ENCODE assay signal across 1 cellular context in the genomic region with DNA sequence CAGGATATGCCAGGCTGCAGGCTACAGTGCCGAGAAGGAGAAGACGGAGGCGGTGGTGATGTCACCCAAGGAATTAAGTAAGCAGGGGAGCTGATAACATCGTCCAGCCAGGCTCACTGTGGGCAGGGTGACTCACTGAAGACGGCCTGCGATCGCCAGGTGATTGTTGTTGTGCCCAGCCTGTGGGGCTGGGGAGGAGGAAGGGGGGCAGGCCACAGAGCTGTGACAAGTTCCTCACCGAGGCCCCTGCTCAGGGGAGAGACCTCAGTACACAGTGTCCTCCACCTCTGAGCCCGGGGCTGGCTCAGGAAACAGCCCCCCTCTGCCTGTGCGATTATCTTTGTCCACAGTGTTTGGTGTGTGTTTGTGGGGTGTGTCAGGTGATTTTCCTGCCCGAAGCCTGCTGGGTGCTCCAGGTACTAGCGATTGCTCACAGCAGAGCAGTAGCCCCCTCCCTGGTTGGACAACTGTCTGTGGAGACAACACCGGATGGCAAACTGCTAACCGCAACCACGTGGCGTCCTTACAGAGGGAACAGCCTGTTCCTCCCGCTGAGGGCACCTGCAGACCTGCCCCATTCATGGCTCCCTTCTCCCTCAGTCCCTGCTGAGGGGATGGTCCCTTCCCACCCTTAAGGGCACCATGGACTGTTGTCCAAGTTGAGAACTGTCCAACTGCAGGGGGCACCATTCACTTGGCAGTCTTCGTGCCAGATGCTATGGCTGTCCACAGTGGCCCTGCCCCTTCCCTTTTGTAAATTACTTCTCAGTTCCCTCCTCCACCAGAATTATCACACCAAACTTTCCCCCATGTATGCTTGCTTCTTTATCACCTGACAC.
TF ChIP-seq lines count a peak whose summit lies in the region.

No MANE protein-coding gene starts in this region.

TF ChIP-seq in HepG2, 621 proteins besides CTCF, POLR2A, EP300 and RAD21 (continued from another document and continues in another):
- TF ChIP-seq, protein P1, sequence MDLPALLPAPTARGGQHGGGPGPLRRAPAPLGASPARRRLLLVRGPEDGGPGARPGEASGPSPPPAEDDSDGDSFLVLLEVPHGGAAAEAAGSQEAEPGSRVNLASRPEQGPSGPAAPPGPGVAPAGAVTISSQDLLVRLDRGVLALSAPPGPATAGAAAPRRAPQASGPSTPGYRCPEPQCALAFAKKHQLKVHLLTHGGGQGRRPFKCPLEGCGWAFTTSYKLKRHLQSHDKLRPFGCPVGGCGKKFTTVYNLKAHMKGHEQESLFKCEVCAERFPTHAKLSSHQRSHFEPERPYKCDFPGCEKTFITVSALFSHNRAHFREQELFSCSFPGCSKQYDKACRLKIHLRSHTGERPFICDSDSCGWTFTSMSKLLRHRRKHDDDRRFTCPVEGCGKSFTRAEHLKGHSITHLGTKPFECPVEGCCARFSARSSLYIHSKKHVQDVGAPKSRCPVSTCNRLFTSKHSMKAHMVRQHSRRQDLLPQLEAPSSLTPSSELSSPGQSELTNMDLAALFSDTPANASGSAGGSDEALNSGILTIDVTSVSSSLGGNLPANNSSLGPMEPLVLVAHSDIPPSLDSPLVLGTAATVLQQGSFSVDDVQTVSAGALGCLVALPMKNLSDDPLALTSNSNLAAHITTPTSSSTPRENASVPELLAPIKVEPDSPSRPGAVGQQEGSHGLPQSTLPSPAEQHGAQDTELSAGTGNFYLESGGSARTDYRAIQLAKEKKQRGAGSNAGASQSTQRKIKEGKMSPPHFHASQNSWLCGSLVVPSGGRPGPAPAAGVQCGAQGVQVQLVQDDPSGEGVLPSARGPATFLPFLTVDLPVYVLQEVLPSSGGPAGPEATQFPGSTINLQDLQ (CRISPR knock-in tag; IDR thresholded peaks at IDR 0.05) = peak; percentile 86
- TF ChIP-seq, protein P2, sequence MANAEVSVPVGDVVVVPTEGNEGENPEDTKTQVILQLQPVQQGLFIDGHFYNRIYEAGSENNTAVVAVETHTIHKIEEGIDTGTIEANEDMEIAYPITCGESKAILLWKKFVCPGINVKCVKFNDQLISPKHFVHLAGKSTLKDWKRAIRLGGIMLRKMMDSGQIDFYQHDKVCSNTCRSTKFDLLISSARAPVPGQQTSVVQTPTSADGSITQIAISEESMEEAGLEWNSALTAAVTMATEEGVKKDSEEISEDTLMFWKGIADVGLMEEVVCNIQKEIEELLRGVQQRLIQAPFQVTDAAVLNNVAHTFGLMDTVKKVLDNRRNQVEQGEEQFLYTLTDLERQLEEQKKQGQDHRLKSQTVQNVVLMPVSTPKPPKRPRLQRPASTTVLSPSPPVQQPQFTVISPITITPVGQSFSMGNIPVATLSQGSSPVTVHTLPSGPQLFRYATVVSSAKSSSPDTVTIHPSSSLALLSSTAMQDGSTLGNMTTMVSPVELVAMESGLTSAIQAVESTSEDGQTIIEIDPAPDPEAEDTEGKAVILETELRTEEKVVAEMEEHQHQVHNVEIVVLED (CRISPR knock-in tag; IDR thresholded peaks at IDR 0.05; ENCODE audit: borderline replicate concordance) = peak; percentile 32; the same call in 1 of the 2 replicates
- no peak for TF ChIP-seq ZNF644 (CRISPR knock-in tag; IDR thresholded peaks at IDR 0.05; ENCODE audit: low read depth)
- TF ChIP-seq, protein P3, sequence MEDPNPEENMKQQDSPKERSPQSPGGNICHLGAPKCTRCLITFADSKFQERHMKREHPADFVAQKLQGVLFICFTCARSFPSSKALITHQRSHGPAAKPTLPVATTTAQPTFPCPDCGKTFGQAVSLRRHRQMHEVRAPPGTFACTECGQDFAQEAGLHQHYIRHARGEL (CRISPR knock-in tag; IDR thresholded peaks at IDR 0.05) = no peak
- TF ChIP-seq RBM39 (IDR thresholded peaks at IDR 0.05; ENCODE audit: low read depth, low read length, poor library complexity, severe bottlenecking) = peak; percentile 71
- no peak for TF ChIP-seq ZFYVE20 (CRISPR knock-in tag; IDR thresholded peaks at IDR 0.05; ENCODE audit: borderline replicate concordance, low read depth)
- no peak for TF ChIP-seq NR2F6 (IDR thresholded peaks at IDR 0.05)
- TF ChIP-seq NR2F6 (CRISPR knock-in tag; IDR thresholded peaks at IDR 0.05) = 0 out of 2 replicates have a peak, but pooled peaks have one; percentile 20
- no peak for TF ChIP-seq ATF1 (CRISPR knock-in tag; IDR thresholded peaks at IDR 0.05)
- TF ChIP-seq ZNF562 (CRISPR knock-in tag; IDR thresholded peaks at IDR 0.05; ENCODE audit: borderline replicate concordance) = no peak
- TF ChIP-seq, protein P4, sequence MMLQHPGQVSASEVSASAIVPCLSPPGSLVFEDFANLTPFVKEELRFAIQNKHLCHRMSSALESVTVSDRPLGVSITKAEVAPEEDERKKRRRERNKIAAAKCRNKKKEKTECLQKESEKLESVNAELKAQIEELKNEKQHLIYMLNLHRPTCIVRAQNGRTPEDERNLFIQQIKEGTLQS (CRISPR knock-in tag; IDR thresholded peaks at IDR 0.05) = peak; percentile 92
- TF ChIP-seq, protein P5, sequence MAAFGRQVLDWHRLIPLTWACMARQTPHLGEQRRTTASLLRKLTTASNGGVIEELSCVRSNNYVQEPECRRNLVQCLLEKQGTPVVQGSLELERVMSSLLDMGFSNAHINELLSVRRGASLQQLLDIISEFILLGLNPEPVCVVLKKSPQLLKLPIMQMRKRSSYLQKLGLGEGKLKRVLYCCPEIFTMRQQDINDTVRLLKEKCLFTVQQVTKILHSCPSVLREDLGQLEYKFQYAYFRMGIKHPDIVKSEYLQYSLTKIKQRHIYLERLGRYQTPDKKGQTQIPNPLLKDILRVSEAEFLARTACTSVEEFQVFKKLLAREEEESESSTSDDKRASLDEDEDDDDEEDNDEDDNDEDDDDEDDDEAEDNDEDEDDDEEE (CRISPR knock-in tag; IDR thresholded peaks at IDR 0.05) = peak; percentile 69; the same call in 1 of the 2 replicates
- TF ChIP-seq, protein P6, sequence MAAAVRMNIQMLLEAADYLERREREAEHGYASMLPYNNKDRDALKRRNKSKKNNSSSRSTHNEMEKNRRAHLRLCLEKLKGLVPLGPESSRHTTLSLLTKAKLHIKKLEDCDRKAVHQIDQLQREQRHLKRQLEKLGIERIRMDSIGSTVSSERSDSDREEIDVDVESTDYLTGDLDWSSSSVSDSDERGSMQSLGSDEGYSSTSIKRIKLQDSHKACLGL (CRISPR knock-in tag; IDR thresholded peaks at IDR 0.05) = peak; percentile 17; the same call in 1 of the 2 replicates
- TF ChIP-seq DNMT1 (CRISPR knock-in tag; IDR thresholded peaks at IDR 0.05) = peak; percentile 77; the same call in 1 of the 2 replicates
- TF ChIP-seq ZNF761 (CRISPR knock-in tag; conservative IDR thresholded peaks at IDR 0.05) = no peak
- peak; percentile 95 for TF ChIP-seq FOSL2 (CRISPR knock-in tag; IDR thresholded peaks at IDR 0.05)
- TF ChIP-seq MEIS1 (CRISPR knock-in tag; IDR thresholded peaks at IDR 0.05; ENCODE audit: borderline replicate concordance) = 0 out of 2 replicates have a peak, but pooled peaks have one; percentile 3
- TF ChIP-seq MYNN (CRISPR knock-in tag; IDR thresholded peaks at IDR 0.05; ENCODE audit: low read depth) = no peak; the same call in 1 of the 2 replicates
- TF ChIP-seq YY1 (IDR thresholded peaks at IDR 0.05; ENCODE audit: insufficient read depth, insufficient replicate concordance, low read depth, low read length) = no peak
- no peak for TF ChIP-seq CC2D1A (CRISPR knock-in tag; IDR thresholded peaks at IDR 0.05)
- peak; percentile 96 for TF ChIP-seq SMC3 (IDR thresholded peaks at IDR 0.05; ENCODE audit: low read length)
- TF ChIP-seq ZNF670 (CRISPR knock-in tag; IDR thresholded peaks at IDR 0.05; ENCODE audit: borderline replicate concordance) = no peak; the same call in 1 of the 2 replicates
- TF ChIP-seq, protein P7, sequence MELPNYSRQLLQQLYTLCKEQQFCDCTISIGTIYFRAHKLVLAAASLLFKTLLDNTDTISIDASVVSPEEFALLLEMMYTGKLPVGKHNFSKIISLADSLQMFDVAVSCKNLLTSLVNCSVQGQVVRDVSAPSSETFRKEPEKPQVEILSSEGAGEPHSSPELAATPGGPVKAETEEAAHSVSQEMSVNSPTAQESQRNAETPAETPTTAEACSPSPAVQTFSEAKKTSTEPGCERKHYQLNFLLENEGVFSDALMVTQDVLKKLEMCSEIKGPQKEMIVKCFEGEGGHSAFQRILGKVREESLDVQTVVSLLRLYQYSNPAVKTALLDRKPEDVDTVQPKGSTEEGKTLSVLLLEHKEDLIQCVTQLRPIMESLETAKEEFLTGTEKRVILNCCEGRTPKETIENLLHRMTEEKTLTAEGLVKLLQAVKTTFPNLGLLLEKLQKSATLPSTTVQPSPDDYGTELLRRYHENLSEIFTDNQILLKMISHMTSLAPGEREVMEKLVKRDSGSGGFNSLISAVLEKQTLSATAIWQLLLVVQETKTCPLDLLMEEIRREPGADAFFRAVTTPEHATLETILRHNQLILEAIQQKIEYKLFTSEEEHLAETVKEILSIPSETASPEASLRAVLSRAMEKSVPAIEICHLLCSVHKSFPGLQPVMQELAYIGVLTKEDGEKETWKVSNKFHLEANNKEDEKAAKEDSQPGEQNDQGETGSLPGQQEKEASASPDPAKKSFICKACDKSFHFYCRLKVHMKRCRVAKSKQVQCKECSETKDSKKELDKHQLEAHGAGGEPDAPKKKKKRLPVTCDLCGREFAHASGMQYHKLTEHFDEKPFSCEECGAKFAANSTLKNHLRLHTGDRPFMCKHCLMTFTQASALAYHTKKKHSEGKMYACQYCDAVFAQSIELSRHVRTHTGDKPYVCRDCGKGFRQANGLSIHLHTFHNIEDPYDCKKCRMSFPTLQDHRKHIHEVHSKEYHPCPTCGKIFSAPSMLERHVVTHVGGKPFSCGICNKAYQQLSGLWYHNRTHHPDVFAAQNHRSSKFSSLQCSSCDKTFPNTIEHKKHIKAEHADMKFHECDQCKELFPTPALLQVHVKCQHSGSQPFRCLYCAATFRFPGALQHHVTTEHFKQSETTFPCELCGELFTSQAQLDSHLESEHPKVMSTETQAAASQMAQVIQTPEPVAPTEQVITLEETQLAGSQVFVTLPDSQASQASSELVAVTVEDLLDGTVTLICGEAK (IDR thresholded peaks at IDR 0.05) = no peak
- TF ChIP-seq, protein P7 (CRISPR knock-in tag; IDR thresholded peaks at IDR 0.05) = peak; percentile 52
- 0 out of 2 replicates have a peak, but pooled peaks have one; percentile 59 for TF ChIP-seq ZNF546 (CRISPR knock-in tag; conservative IDR thresholded peaks at IDR 0.05)
- TF ChIP-seq SRSF9 (IDR thresholded peaks at IDR 0.05; ENCODE audit: borderline replicate concordance, insufficient read depth, low read depth, low read length, poor library complexity, severe bottlenecking) = no peak
- no peak for TF ChIP-seq FIP1L1 (IDR thresholded peaks at IDR 0.05; ENCODE audit: borderline replicate concordance, insufficient read depth, low read depth, low read length)
- peak; percentile 58; the same call in 1 of the 2 replicates for TF ChIP-seq ZNF614 (CRISPR knock-in tag; IDR thresholded peaks at IDR 0.05; ENCODE audit: borderline replicate concordance)
- TF ChIP-seq JARID2 (CRISPR knock-in tag; IDR thresholded peaks at IDR 0.05; ENCODE audit: insufficient replicate concordance) = no peak
- no peak for TF ChIP-seq PAF1 (CRISPR knock-in tag; IDR thresholded peaks at IDR 0.05)
- peak; percentile 59; the same call in 1 of the 2 replicates for TF ChIP-seq KLF11 (CRISPR knock-in tag; IDR thresholded peaks at IDR 0.05)
- TF ChIP-seq, protein P8, sequence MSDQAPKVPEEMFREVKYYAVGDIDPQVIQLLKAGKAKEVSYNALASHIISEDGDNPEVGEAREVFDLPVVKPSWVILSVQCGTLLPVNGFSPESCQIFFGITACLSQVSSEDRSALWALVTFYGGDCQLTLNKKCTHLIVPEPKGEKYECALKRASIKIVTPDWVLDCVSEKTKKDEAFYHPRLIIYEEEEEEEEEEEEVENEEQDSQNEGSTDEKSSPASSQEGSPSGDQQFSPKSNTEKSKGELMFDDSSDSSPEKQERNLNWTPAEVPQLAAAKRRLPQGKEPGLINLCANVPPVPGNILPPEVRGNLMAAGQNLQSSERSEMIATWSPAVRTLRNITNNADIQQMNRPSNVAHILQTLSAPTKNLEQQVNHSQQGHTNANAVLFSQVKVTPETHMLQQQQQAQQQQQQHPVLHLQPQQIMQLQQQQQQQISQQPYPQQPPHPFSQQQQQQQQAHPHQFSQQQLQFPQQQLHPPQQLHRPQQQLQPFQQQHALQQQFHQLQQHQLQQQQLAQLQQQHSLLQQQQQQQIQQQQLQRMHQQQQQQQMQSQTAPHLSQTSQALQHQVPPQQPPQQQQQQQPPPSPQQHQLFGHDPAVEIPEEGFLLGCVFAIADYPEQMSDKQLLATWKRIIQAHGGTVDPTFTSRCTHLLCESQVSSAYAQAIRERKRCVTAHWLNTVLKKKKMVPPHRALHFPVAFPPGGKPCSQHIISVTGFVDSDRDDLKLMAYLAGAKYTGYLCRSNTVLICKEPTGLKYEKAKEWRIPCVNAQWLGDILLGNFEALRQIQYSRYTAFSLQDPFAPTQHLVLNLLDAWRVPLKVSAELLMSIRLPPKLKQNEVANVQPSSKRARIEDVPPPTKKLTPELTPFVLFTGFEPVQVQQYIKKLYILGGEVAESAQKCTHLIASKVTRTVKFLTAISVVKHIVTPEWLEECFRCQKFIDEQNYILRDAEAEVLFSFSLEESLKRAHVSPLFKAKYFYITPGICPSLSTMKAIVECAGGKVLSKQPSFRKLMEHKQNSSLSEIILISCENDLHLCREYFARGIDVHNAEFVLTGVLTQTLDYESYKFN (CRISPR knock-in tag; conservative IDR thresholded peaks at IDR 0.05) = peak; percentile 78
